ENCODE assay signal across 1 cellular context in genomic region chr16:9330036-9330545, GRCh38.
TF ChIP-seq lines count a peak whose summit lies in the region.

No MANE protein-coding gene starts in this region.

TF ChIP-seq in HepG2, 621 proteins besides CTCF, POLR2A, EP300 and RAD21 (continued from another document):
- TF ChIP-seq MLX (CRISPR knock-in tag; IDR thresholded peaks at IDR 0.05) (no peak), FLYWCH1 (CRISPR knock-in tag; IDR thresholded peaks at IDR 0.05) (no peak), ZNF761 (CRISPR knock-in tag; conservative IDR thresholded peaks at IDR 0.05) (no peak), SIX1 (CRISPR knock-in tag; IDR thresholded peaks at IDR 0.05; ENCODE audit: borderline replicate concordance) (no peak), ZNF33A (CRISPR knock-in tag; IDR thresholded peaks at IDR 0.05; ENCODE audit: borderline replicate concordance) (no peak), FOXO4 (CRISPR knock-in tag; conservative IDR thresholded peaks at IDR 0.05) (no peak)
